Comparison of ENCODE assay signal across 23 cellular contexts in the genomic region with DNA sequence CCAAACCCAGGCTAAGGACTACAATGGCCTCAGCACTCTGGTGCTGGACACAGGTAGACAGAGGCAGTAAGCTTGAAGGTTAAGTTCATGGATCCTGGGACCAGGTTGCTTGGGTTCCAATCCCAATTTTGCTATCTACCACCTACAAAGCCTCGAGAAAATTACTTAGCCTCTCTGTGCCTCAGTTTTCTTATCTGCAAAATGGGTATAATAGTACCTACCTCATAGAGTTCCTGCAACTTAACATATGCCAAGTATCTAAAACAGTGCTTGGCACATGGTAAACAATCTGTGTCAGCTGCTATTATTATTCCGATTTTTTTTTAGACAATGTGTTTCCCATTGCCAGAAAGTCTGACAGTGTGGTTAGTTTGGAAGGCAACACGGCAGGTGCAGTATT. TPM values are rescaled to one million over a fixed set of nuclear protein-coding genes. Genes with fewer than 3 reads are reported as not detected.
"Had no signal": no experiment of that assay in that cellular context is flagged by ENCODE, and none has a peak within 500 bp of the region (broad histone marks: within the 10 kb centered on the region; RNA-seq: fewer than 3 reads in every experiment).

No MANE protein-coding gene starts in this region.

- H3K4me1 Mint-ChIP-seq: T-cell had no signal

- ATAC-seq: Panc1, PC-3, T-cell had no signal

- H3K9ac ChIP-seq: SK-N-SH had no signal

- H3K4me3 Mint-ChIP-seq: T-cell had no signal

- H3K27ac ChIP-seq: HL-60, RWPE1 had no signal

- H3K9me2 ChIP-seq: SK-N-SH had no signal

- H3K9me3 ChIP-seq: MG63, SK-N-SH had no signal

- H3K4me2 ChIP-seq: SK-N-SH had no signal

- H3K27me3 ChIP-seq: MG63 had no signal

- H3K9me3 Mint-ChIP-seq: T-cell had no signal

- FAIRE-seq: HTR-8/SVneo had no signal

- DNase-seq: Karpas-422, KG1, MG63, NCI-H1092, NCI-H1105 treated with DMSO at 0.1 percent for 48 hours, NCI-H1436, NCI-H187, NCI-H2029, NCI-H2081 treated with DMSO at 0.1 percent for 48 hours, NCI-H345, NCI-H446 treated with DMSO at 0.1 percent for 48 hours, NCI-H510A treated with DMSO at 0.1 percent for 48 hours, NCI-H526, NCI-H82, PC-3, SHP77, SK-N-SH, SW 1271, T-cell had no signal

- H3K36me3 ChIP-seq: MG63 had no signal

- H3K4me3 ChIP-seq: MG63 had no signal

- H3K36me3 Mint-ChIP-seq: T-cell had no signal

- H3K27ac Mint-ChIP-seq: T-cell had no signal

RNA-seq across cellular contexts. Expression of gene SYN3, which starts 37.5 kb away (rescaled TPM):
- total RNA-seq: PC-3 had no signal
- polyA plus RNA-seq: SK-N-SH had no signal
